ENCODE assay signal across 8 cellular contexts in the genomic region with DNA sequence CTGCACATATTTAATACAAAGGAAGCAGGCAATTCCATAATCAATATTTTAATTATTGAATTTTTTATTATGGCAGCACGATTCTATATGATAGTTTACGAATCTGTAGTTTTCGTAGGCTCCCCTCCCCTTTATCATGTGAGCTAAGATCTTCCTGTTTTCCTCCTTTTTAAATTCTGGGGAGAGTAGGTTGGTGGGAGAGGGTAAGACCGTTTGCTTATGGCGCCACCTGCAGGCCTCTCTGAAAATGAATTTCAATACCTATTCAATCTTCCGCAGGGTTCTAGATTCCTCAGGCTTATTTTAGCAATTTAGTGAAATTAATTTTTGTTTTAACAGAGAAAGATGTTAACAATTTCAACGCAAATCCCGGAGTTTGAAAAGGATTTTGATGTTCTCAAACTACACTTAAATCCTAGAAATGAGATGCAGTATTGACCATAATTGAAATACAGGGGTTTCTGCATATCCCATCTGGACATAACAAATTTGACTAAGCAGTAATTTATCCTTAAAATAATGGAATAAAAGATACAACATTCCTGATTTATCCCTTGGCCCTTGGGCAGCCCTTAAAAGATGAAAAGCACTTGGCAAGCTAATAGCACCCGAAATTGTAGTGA. TPM values are rescaled to one million over a fixed set of nuclear protein-coding genes. Genes with fewer than 3 reads are reported as not detected.
DNase-seq lines count a peak whose midpoint lies in the region; ATAC-seq, FAIRE-seq and TF ChIP-seq lines count a peak whose summit lies in the region.

No MANE protein-coding gene starts in this region.

- H3K4me1 Mint-ChIP-seq in activated CD4-positive, alpha-beta T cell treated with anti-CD3 and anti-CD28 coated beads, Interleukin-2, amount 10 ng/mL, durations not matched to agents 7 days and 5 days = peaks cover 2% of the 10 kb centered on the region

- H3K27me3 ChIP-seq in gastrocnemius medialis = peaks cover 59 to 62% (median 59%) of the 10 kb centered on the region in 3 donors

- CTCF ChIA-PET in activated CD4-positive, alpha-beta T cell treated with anti-CD3 and anti-CD28 coated beads, Interleukin-2, amount 10 ng/mL, durations not matched to agents 7 days and 5 days (lab: Charles Lee) = interaction anchor here (2.4 kb wide), 1 partner anchor 10 kb away, joined by 12 read pairs; no protein-coding TSS in a partner anchor

- no peaks in the 10 kb centered on the region for H3K36me3 ChIP-seq in gastrocnemius medialis

- no peaks in the 10 kb centered on the region for H3K9me3 ChIP-seq in gastrocnemius medialis

- peaks cover 13 to 15% of the 10 kb centered on the region in 2 donors for H3K4me1 ChIP-seq in gastrocnemius medialis

- no peak for TF ChIP-seq POLR2A in gastrocnemius medialis (IDR thresholded peaks at IDR 0.05)

- H3K27ac ChIP-seq in gastrocnemius medialis = no peak overlapping the region

- H3K27me3 Mint-ChIP-seq in activated CD4-positive, alpha-beta T cell treated with anti-CD3 and anti-CD28 coated beads, Interleukin-2, amount 10 ng/mL, durations not matched to agents 7 days and 5 days = peaks cover 46% of the 10 kb centered on the region

- no peak overlapping the region for H3K4me3 ChIP-seq in gastrocnemius medialis

- no peak for FAIRE-seq in GM18507 (lab: Jason Lieb, UNC)

- H3K4me3 Mint-ChIP-seq in activated CD4-positive, alpha-beta T cell treated with anti-CD3 and anti-CD28 coated beads, Interleukin-2, amount 10 ng/mL, durations not matched to agents 7 days and 5 days = no peak overlapping the region

- POLR2A ChIA-PET in activated CD4-positive, alpha-beta T cell treated with anti-CD3 and anti-CD28 coated beads, Interleukin-2, amount 10 ng/mL, durations not matched to agents 7 days and 5 days (lab: Charles Lee) = no interaction called here

- H3K9me3 Mint-ChIP-seq in activated CD4-positive, alpha-beta T cell treated with anti-CD3 and anti-CD28 coated beads, Interleukin-2, amount 10 ng/mL, durations not matched to agents 7 days and 5 days = no peaks in the 10 kb centered on the region

- TF ChIP-seq CTCF in AG09319 (IDR thresholded peaks at IDR 0.05; ENCODE audit: low read depth, low read length) = peak; percentile 67
- TF ChIP-seq CTCF in gastrocnemius medialis (IDR thresholded peaks at IDR 0.05 in 4 of 5, conservative IDR thresholded peaks at IDR 0.05 in 1 of 5) = peak; percentile 28 to 68 (median 55)

- no peaks in the 10 kb centered on the region for H3K36me3 Mint-ChIP-seq in activated CD4-positive, alpha-beta T cell treated with anti-CD3 and anti-CD28 coated beads, Interleukin-2, amount 10 ng/mL, durations not matched to agents 7 days and 5 days (ENCODE audit: low read depth)

- peak in 1 of 2 donors; percentile 31 for ATAC-seq in gastrocnemius medialis
- ATAC-seq in HG02798 (IDR thresholded peaks at IDR 0.05; ENCODE audit: poor library complexity, unreplicated experiment) = no peak
- no peak for ATAC-seq in HG03439 (IDR thresholded peaks at IDR 0.05; ENCODE audit: unreplicated experiment)

- no peak for DNase-seq in AG09319 (ENCODE audit: extremely low read depth, low read depth)
- peak; percentile 40 for DNase-seq in GM18507 (ENCODE audit: extremely low spot score, insufficient read length, low read depth)
- peak; percentile 73 for DNase-seq in NCI-H345 (lab: John Stamatoyannopoulos, UW)
- peak; percentile 40 for DNase-seq in activated CD4-positive, alpha-beta T cell treated with anti-CD3 and anti-CD28 coated beads, Interleukin-2, amount 10 ng/mL, durations not matched to agents 7 days and 5 days
- peak; percentile 82 for DNase-seq in glomerular visceral epithelial cell (ENCODE audit: extremely low spot score)
- no peak for DNase-seq in gastrocnemius medialis

- no peak overlapping the region for H3K27ac Mint-ChIP-seq in activated CD4-positive, alpha-beta T cell treated with anti-CD3 and anti-CD28 coated beads, Interleukin-2, amount 10 ng/mL, durations not matched to agents 7 days and 5 days

- in situ Hi-C loops in gastrocnemius medialis (cut with MboI; ENCODE audit: low sequenced_read_pairs in 4 of 4) = loop anchor here (5.0 to 10.0 kb wide), 2 partner anchors 406 to 414 kb away; no protein-coding TSS in a partner anchor

- intact Hi-C loops in gastrocnemius medialis (cut with DNase I; ENCODE audit: low total_unique reads) = no loop called here

RNA-seq across cellular contexts. Expression of gene GBX2, which starts 12.8 kb away (rescaled TPM):
- not detected for total RNA-seq in activated CD4-positive, alpha-beta T cell treated with anti-CD3 and anti-CD28 coated beads, Interleukin-2, amount 10 ng/mL, durations not matched to agents 7 days and 5 days
- total RNA-seq in gastrocnemius medialis = not detected

Comparison
In these comparisons a context has a peak if more than half of its experiments do, and no peak if none do; other contexts are left out.
1. DNase-seq: peak in GM18507 (single experiment), NCI-H345 (single experiment), activated CD4-positive, alpha-beta T cell treated with anti-CD3 and anti-CD28 coated beads, Interleukin-2, amount 10 ng/mL, durations not matched to agents 7 days and 5 days (single experiment) and glomerular visceral epithelial cell (single experiment); none in AG09319 (single experiment) and gastrocnemius medialis (0 of 2).